Comparison of ENCODE assay signal across 11 cellular contexts in genomic region chr11:93614111-93614784, GRCh38. TPM values are rescaled to one million over a fixed set of nuclear protein-coding genes. Genes with fewer than 3 reads are reported as not detected.
DNase-seq lines count a peak whose midpoint lies in the region; ATAC-seq and TF ChIP-seq lines count a peak whose summit lies in the region.
"Had no signal": no experiment of that assay in that cellular context is flagged by ENCODE, and none has a peak within 500 bp of the region (broad histone marks: within the 10 kb centered on the region; RNA-seq: fewer than 3 reads in every experiment).

No MANE protein-coding gene starts in this region.

- H3K36me3 Mint-ChIP-seq in activated B cell treated with CpG ODN at 0.5 μM for 24 hours (ENCODE audit: low read depth): no peaks in the 10 kb centered on the region
- no peaks in the 10 kb centered on the region for H3K36me3 Mint-ChIP-seq in naive thymus-derived CD8-positive, alpha-beta T cell
- H3K36me3 Mint-ChIP-seq: activated naive CD8-positive, alpha-beta T cell had no signal

- peaks cover 2% of the 10 kb centered on the region for H3K9me3 Mint-ChIP-seq in activated B cell treated with CpG ODN at 0.5 μM for 24 hours
- H3K9me3 Mint-ChIP-seq in naive thymus-derived CD8-positive, alpha-beta T cell: no peaks in the 10 kb centered on the region

- peaks cover 4% of the 10 kb centered on the region for H3K27me3 Mint-ChIP-seq in activated B cell treated with CpG ODN at 0.5 μM for 24 hours
- H3K27me3 Mint-ChIP-seq in naive thymus-derived CD8-positive, alpha-beta T cell: peaks cover 0 to 14% (median 7%) of the 10 kb centered on the region in 5 donors

- POLR2A ChIA-PET in activated B cell treated with CpG ODN at 0.5 μM for 24 hours (lab: Charles Lee): no interaction called here
- POLR2A ChIA-PET in naive thymus-derived CD8-positive, alpha-beta T cell (lab: Charles Lee): no interaction called here

- no peak overlapping the region for H3K27ac Mint-ChIP-seq in activated B cell treated with CpG ODN at 0.5 μM for 24 hours
- no peak overlapping the region for H3K27ac Mint-ChIP-seq in naive thymus-derived CD8-positive, alpha-beta T cell

- intact Hi-C loops in activated B cell treated with CpG ODN at 0.5 μM for 24 hours (cut with micrococcal nuclease): no loop called here

- H3K36me3 ChIP-seq in H7 (replicated peaks; ENCODE audit: control insufficient read depth, insufficient read depth, low read length): no peaks in the 10 kb centered on the region

- H3K4me3 ChIP-seq in H7 (ENCODE audit: insufficient read depth, low read depth, low read length): no peak overlapping the region

- DNase-seq in SIG-M5 treated with dmso at 0.1 percent for 504 hours (lab: John Stamatoyannopoulos, UW; ENCODE audit: unreplicated experiment) (peak; percentile 4), SIG-M5 (lab: John Stamatoyannopoulos, UW) (no peak), activated B cell treated with CpG ODN at 0.5 μM for 24 hours (no peak), H7 (no peak), COLO829 (ENCODE audit: low spot score) (no peak)
- DNase-seq in naive thymus-derived CD8-positive, alpha-beta T cell: peak in 6 of 10 donors; percentile 1 to 73 (median 36)
- DNase-seq: GOT3; stimulated activated CD4-positive, alpha-beta T cell treated with anti-CD3 and anti-CD28 coated beads, Interleukin-4, amount 100 ng/mL, for 4 hours had no signal

- ATAC-seq in HG02981 (IDR thresholded peaks at IDR 0.05; ENCODE audit: unreplicated experiment): peak; percentile 59
- peak; percentile 45 for ATAC-seq in activated B cell treated with CpG ODN at 0.5 μM for 24 hours (ENCODE audit: low read depth)
- peak; percentile 25 to 69 for ATAC-seq in naive thymus-derived CD8-positive, alpha-beta T cell
- no peak for ATAC-seq in HG02571 (IDR thresholded peaks at IDR 0.05; ENCODE audit: unreplicated experiment)

- H3K4me3 Mint-ChIP-seq in activated B cell treated with CpG ODN at 0.5 μM for 24 hours: no peak overlapping the region
- H3K4me3 Mint-ChIP-seq in naive thymus-derived CD8-positive, alpha-beta T cell: no peak overlapping the region
- H3K4me3 Mint-ChIP-seq: activated naive CD8-positive, alpha-beta T cell had no signal

- CTCF ChIA-PET in activated B cell treated with CpG ODN at 0.5 μM for 24 hours (lab: Charles Lee): no interaction called here

- TF ChIP-seq CTCF in activated B cell treated with CpG ODN at 0.5 μM for 24 hours (IDR thresholded peaks at IDR 0.05): no peak

- no peaks in the 10 kb centered on the region for H3K4me1 Mint-ChIP-seq in activated B cell treated with CpG ODN at 0.5 μM for 24 hours
- peaks cover 0 to 6% (median under 1%) of the 10 kb centered on the region in 4 donors for H3K4me1 Mint-ChIP-seq in naive thymus-derived CD8-positive, alpha-beta T cell

- H3K27me3 ChIP-seq in H7 (ENCODE audit: control insufficient read depth, insufficient read depth, low read length): no peaks in the 10 kb centered on the region

RNA-seq across cellular contexts. Expression of gene CEP295, which starts 47.2 kb away (rescaled TPM):
- total RNA-seq in activated B cell treated with CpG ODN at 0.5 μM for 24 hours: 15.9 and 19.2 TPM in 2 replicates
- 10 to 100 TPM; 14.9 to 17.8 TPM for total RNA-seq in naive thymus-derived CD8-positive, alpha-beta T cell
- 1 to 10 TPM; 1.1 to 2.0 (median 1.9) TPM for polyA plus RNA-seq in naive thymus-derived CD8-positive, alpha-beta T cell
- total RNA-seq in H7 (2014; rRNA removed; shearing (Covaris generic)): 15.3 and 15.9 TPM in 2 replicates

Comparison
In these comparisons a context has a peak if more than half of its experiments do, and no peak if none do; other contexts are left out.
1. DNase-seq: peak in SIG-M5 treated with dmso at 0.1 percent for 504 hours (single experiment) and naive thymus-derived CD8-positive, alpha-beta T cell (6 of 10); none in SIG-M5 (single experiment), activated B cell treated with CpG ODN at 0.5 μM for 24 hours (single experiment), H7 (single experiment) and COLO829 (single experiment).